Comparison of ENCODE assay signal across 22 cellular contexts in the genomic region with DNA sequence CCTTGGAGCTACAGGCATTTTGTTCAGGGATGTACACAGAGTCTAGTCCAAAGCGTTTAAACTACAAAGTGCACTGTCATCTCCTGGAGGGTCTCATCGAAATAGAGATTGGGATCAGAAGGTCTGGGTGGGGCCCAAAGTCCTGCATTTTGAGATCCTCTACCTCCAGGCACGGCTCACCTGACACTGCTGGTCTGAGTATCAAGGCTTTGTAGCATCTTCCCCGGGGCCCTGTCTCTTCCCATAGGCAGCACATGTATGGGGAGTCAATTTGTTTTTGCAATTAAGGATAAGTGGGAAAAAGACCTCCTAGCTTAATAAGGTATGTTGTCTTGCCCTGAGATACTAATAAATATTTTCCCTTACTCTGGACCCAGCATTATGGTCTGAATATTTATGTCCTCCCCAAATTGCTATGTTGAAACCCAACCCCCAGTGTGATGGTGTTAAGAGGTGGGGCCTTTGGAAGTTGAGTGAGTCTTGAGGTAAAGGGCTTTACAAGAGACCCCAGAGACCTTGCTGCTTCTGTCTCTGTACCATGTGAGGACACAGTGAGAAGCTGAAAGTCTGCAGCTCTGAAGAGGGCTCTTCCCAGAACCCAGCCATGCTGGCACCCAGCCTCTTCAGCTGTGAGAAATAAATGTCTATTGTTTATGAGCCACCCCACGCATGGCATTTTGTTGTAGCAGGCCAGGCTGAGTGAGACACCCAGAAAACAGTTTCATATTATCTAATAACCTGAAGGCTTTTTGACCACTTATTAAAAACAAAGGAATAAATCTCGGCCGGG.
A peak's percentile ranks its signal among the peaks of the same experiment; 100 is the strongest.
DNase-seq lines count a peak whose midpoint lies in the region; ATAC-seq and TF ChIP-seq lines count a peak whose summit lies in the region.
"Had no signal": no experiment of that assay in that cellular context is flagged by ENCODE, and none has a peak within 500 bp of the region (broad histone marks: within the 10 kb centered on the region; RNA-seq: fewer than 3 reads in every experiment).

No MANE protein-coding gene starts in this region.

- no peaks in the 10 kb centered on the region for H3K36me3 Mint-ChIP-seq in activated CD8-positive, alpha-beta memory T cell treated with anti-CD3 and anti-CD28 coated beads, Interleukin-2, amount 10 ng/mL, durations not matched to agents 7 days and 5 days
- no peaks in the 10 kb centered on the region for H3K36me3 Mint-ChIP-seq in chondrocyte (ENCODE audit: low read depth)
- H3K36me3 Mint-ChIP-seq: CD8-positive, alpha-beta memory T cell had no signal

- no peaks in the 10 kb centered on the region for H3K9me3 Mint-ChIP-seq in activated CD8-positive, alpha-beta memory T cell treated with anti-CD3 and anti-CD28 coated beads, Interleukin-2, amount 10 ng/mL, durations not matched to agents 7 days and 5 days (ENCODE audit: low read depth)
- H3K9me3 Mint-ChIP-seq in chondrocyte (ENCODE audit: low read depth), result no peaks in the 10 kb centered on the region
- H3K9me3 Mint-ChIP-seq: CD8-positive, alpha-beta memory T cell had no signal

- H3K27me3 Mint-ChIP-seq in activated CD8-positive, alpha-beta memory T cell treated with anti-CD3 and anti-CD28 coated beads, Interleukin-2, amount 10 ng/mL, durations not matched to agents 7 days and 5 days, result peaks cover 9% of the 10 kb centered on the region
- H3K27me3 Mint-ChIP-seq in chondrocyte (ENCODE audit: low read depth), result peaks cover 2% of the 10 kb centered on the region

- TF ChIP-seq CTCF in chondrocyte (IDR thresholded peaks at IDR 0.05), result no peak

- H3K27ac Mint-ChIP-seq in activated CD8-positive, alpha-beta memory T cell treated with anti-CD3 and anti-CD28 coated beads, Interleukin-2, amount 10 ng/mL, durations not matched to agents 7 days and 5 days, result no peak overlapping the region
- H3K27ac Mint-ChIP-seq in chondrocyte (ENCODE audit: unreplicated experiment), result no peak overlapping the region
- H3K27ac Mint-ChIP-seq: CD8-positive, alpha-beta memory T cell had no signal

- H3K4me3 Mint-ChIP-seq in activated CD8-positive, alpha-beta memory T cell treated with anti-CD3 and anti-CD28 coated beads, Interleukin-2, amount 10 ng/mL, durations not matched to agents 7 days and 5 days, result no peak overlapping the region
- H3K4me3 Mint-ChIP-seq in chondrocyte (ENCODE audit: unreplicated experiment), result no peak overlapping the region
- H3K4me3 Mint-ChIP-seq: CD8-positive, alpha-beta memory T cell had no signal

- CTCF ChIA-PET in activated CD8-positive, alpha-beta memory T cell treated with anti-CD3 and anti-CD28 coated beads, Interleukin-2, amount 10 ng/mL, durations not matched to agents 7 days and 5 days (lab: Charles Lee), result no interaction called here

- DNase-seq in activated CD8-positive, alpha-beta memory T cell treated with anti-CD3 and anti-CD28 coated beads, Interleukin-2, amount 10 ng/mL, durations not matched to agents 7 days and 5 days, result peak; percentile 18
- no peak for DNase-seq in activated CD8-positive, alpha-beta memory T cell treated with anti-CD3 and anti-CD28 coated beads, Interleukin-2, amount 50 U/mL, for 48 hours
- DNase-seq in hippocampal formation (lab: John Stamatoyannopoulos, UW) (peak; percentile 24 to 32), midbrain (lab: John Stamatoyannopoulos, UW) (peak; percentile 32), superior temporal gyrus (ENCODE audit: extremely low spot score) (peak; percentile 72), NCI-H187 treated with DMSO at 0.1 percent for 48 hours (lab: John Stamatoyannopoulos, UW) (no peak), chondrocyte (ENCODE audit: low spot score) (no peak)
- DNase-seq: 8988T; Calu3; CD8-positive, alpha-beta memory T cell; DMS153; GDM1; GOT3; IMR-90; NCI-H1092 treated with DMSO at 0.1 percent for 48 hours; NCI-H1436 treated with DMSO at 0.1 percent for 48 hours; NCI-H2029 treated with DMSO at 0.1 percent for 48 hours; NCI-H446; NCI-H526 treated with DMSO at 0.1 percent for 48 hours; OCI-M1 had no signal

- no peak for ATAC-seq in activated CD8-positive, alpha-beta memory T cell treated with anti-CD3 and anti-CD28 coated beads, Interleukin-2, amount 10 ng/mL, durations not matched to agents 7 days and 5 days
- no peak for ATAC-seq in GM21717 (IDR thresholded peaks at IDR 0.05; ENCODE audit: unreplicated experiment)
- ATAC-seq: HCT116 had no signal

- H3K4me1 Mint-ChIP-seq in activated CD8-positive, alpha-beta memory T cell treated with anti-CD3 and anti-CD28 coated beads, Interleukin-2, amount 10 ng/mL, durations not matched to agents 7 days and 5 days, result no peaks in the 10 kb centered on the region
- no peaks in the 10 kb centered on the region for H3K4me1 Mint-ChIP-seq in chondrocyte (ENCODE audit: low read depth)
- H3K4me1 Mint-ChIP-seq: CD8-positive, alpha-beta memory T cell had no signal

Comparison
In these comparisons a context has a peak if more than half of its experiments do, and no peak if none do; other contexts are left out.
1. DNase-seq: peak in activated CD8-positive, alpha-beta memory T cell treated with anti-CD3 and anti-CD28 coated beads, Interleukin-2, amount 10 ng/mL, durations not matched to agents 7 days and 5 days (single experiment), hippocampal formation (2 of 2), midbrain (single experiment) and superior temporal gyrus (single experiment); none in activated CD8-positive, alpha-beta memory T cell treated with anti-CD3 and anti-CD28 coated beads, Interleukin-2, amount 50 U/mL, for 48 hours (single experiment), NCI-H187 treated with DMSO at 0.1 percent for 48 hours (single experiment) and chondrocyte (single experiment).